Comparison of ENCODE assay signal across 18 cellular contexts in the genomic region with DNA sequence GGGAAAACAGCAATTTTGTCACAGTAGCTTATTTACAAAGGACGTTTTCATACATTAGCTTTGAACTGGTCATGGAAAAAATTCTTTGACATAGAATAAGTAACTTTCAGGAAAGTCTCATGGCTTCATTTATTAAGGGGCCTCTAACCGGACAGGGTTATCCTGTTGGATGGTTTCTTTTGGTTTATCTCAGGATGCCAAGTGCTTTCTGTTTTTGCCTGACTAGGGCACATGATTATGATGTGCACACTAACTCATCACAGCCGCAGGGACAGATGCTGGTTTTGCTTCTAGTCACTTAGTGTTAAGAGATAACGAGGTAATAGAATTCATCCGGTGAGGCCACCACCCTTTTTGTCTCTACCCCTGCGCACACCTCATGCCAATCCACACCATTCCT.
"Had no signal": no experiment of that assay in that cellular context is flagged by ENCODE, and none has a peak within 500 bp of the region (broad histone marks: within the 10 kb centered on the region; RNA-seq: fewer than 3 reads in every experiment).

No MANE protein-coding gene starts in this region.

- H3K9me3 Mint-ChIP-seq: stimulated activated effector memory CD8-positive, alpha-beta T cell treated with anti-CD3 and anti-CD28 coated beads, Interleukin-12 subunit alpha, Interleukin-12 subunit beta, amount 100 ng/mL, for 72 hours had no signal

- ATAC-seq: gastroesophageal sphincter; left lobe of liver; naive thymus-derived CD4-positive, alpha-beta T cell; psoas muscle; right lobe of liver; stimulated activated effector memory CD8-positive, alpha-beta T cell treated with anti-CD3 and anti-CD28 coated beads, Interleukin-12 subunit alpha, Interleukin-12 subunit beta, amount 100 ng/mL, for 72 hours; stimulated activated naive CD8-positive, alpha-beta T cell treated with anti-CD3 and anti-CD28 coated beads, Interleukin-15, Interleukin-2, amounts not matched to agents 100 U/mL and 50 U/mL, for 24 hours had no signal

- DNase-seq: effector memory CD4-positive, alpha-beta T cell; glutamatergic neuron; islet precursor cell; mammary epithelial cell; naive thymus-derived CD4-positive, alpha-beta T cell; nephron progenitor cell; psoas muscle; retina; right lobe of liver; stimulated activated CD4-positive, alpha-beta T cell treated with anti-CD3 and anti-CD28 coated beads, Interleukin-4, amount 100 ng/mL, for 1 hour; stimulated activated CD8-positive, alpha-beta memory T cell treated with anti-CD3 and anti-CD28 coated beads, Interleukin-4, amount 100 ng/mL, for 48 hours; stimulated activated naive CD8-positive, alpha-beta T cell treated with anti-CD3 and anti-CD28 coated beads, Interleukin-15, Interleukin-2, amounts not matched to agents 100 U/mL and 50 U/mL, for 24 hours; thyroid gland; upper lobe of left lung; uterus had no signal

- H3K27ac Mint-ChIP-seq: nephron progenitor cell; stimulated activated effector memory CD8-positive, alpha-beta T cell treated with anti-CD3 and anti-CD28 coated beads, Interleukin-12 subunit alpha, Interleukin-12 subunit beta, amount 100 ng/mL, for 72 hours had no signal

- H3K4me3 Mint-ChIP-seq: nephron progenitor cell; stimulated activated effector memory CD8-positive, alpha-beta T cell treated with anti-CD3 and anti-CD28 coated beads, Interleukin-12 subunit alpha, Interleukin-12 subunit beta, amount 100 ng/mL, for 72 hours had no signal
